1 cellular context compared by ENCODE assay signal in the genomic region with DNA sequence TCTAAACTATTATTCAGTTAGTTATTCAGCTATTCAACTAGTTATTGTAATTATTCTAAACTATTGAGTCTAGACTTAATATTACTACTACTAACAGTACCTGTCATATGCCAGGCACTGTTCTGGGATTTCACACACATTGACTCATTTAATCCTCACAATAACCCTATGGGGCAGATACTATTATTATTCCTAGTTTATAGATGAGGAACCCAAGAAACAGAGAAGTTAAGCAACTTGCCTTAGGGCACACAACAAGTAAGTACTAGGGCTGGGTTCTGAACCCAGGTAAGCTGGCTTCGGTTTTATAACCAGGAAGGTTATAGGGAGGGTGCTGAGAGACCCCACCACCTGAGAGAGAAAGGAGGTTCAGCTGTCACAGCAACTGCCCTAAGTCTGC.
TF ChIP-seq lines count a peak whose summit lies in the region.

No MANE protein-coding gene starts in this region.

TF ChIP-seq in K562, 482 proteins besides CTCF, POLR2A, EP300 and RAD21:
- TF ChIP-seq MCM3 (IDR thresholded peaks at IDR 0.05) (no peak), RFX1 (IDR thresholded peaks at IDR 0.05) (no peak), ARID1B (IDR thresholded peaks at IDR 0.05) (no peak), HNRNPK (IDR thresholded peaks at IDR 0.05; ENCODE audit: low read depth, low read length, poor library complexity, severe bottlenecking) (no peak), ZNF551 (CRISPR knock-in tag; IDR thresholded peaks at IDR 0.05) (no peak), ZNF134 (CRISPR knock-in tag; conservative IDR thresholded peaks at IDR 0.05) (no peak), FOSL1 (tag; conservative IDR thresholded peaks at IDR 0.05) (no peak), FOXA1 (IDR thresholded peaks at IDR 0.05; ENCODE audit: borderline replicate concordance) (no peak), XRCC5 (IDR thresholded peaks at IDR 0.05; ENCODE audit: low read depth, low read length) (no peak), DIDO1 (tag; IDR thresholded peaks at IDR 0.05; ENCODE audit: low read depth) (no peak), ZNF347 (CRISPR knock-in tag; IDR thresholded peaks at IDR 0.05; ENCODE audit: low read depth) (no peak), NFATC3 (IDR thresholded peaks at IDR 0.05) (no peak), FOXO4 (CRISPR knock-in tag; IDR thresholded peaks at IDR 0.05) (no peak), SP2 (IDR thresholded peaks at IDR 0.05; ENCODE audit: extremely low read depth, low read depth, low read length, poor library complexity, severe bottlenecking) (no peak), SLC30A9 (CRISPR knock-in tag; IDR thresholded peaks at IDR 0.05) (no peak), HMGN3 (IDR thresholded peaks at IDR 0.05; ENCODE audit: borderline replicate concordance, extremely low read depth, insufficient read length, low read depth, low read length) (no peak), ARNT (IDR thresholded peaks at IDR 0.05) (no peak)
- TF ChIP-seq, protein P1, sequence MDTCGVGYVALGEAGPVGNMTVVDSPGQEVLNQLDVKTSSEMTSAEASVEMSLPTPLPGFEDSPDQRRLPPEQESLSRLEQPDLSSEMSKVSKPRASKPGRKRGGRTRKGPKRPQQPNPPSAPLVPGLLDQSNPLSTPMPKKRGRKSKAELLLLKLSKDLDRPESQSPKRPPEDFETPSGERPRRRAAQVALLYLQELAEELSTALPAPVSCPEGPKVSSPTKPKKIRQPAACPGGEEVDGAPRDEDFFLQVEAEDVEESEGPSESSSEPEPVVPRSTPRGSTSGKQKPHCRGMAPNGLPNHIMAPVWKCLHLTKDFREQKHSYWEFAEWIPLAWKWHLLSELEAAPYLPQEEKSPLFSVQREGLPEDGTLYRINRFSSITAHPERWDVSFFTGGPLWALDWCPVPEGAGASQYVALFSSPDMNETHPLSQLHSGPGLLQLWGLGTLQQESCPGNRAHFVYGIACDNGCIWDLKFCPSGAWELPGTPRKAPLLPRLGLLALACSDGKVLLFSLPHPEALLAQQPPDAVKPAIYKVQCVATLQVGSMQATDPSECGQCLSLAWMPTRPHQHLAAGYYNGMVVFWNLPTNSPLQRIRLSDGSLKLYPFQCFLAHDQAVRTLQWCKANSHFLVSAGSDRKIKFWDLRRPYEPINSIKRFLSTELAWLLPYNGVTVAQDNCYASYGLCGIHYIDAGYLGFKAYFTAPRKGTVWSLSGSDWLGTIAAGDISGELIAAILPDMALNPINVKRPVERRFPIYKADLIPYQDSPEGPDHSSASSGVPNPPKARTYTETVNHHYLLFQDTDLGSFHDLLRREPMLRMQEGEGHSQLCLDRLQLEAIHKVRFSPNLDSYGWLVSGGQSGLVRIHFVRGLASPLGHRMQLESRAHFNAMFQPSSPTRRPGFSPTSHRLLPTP (IDR thresholded peaks at IDR 0.05; ENCODE audit: borderline replicate concordance, extremely low read depth, insufficient read length) = no peak
- TF ChIP-seq, protein P2, sequence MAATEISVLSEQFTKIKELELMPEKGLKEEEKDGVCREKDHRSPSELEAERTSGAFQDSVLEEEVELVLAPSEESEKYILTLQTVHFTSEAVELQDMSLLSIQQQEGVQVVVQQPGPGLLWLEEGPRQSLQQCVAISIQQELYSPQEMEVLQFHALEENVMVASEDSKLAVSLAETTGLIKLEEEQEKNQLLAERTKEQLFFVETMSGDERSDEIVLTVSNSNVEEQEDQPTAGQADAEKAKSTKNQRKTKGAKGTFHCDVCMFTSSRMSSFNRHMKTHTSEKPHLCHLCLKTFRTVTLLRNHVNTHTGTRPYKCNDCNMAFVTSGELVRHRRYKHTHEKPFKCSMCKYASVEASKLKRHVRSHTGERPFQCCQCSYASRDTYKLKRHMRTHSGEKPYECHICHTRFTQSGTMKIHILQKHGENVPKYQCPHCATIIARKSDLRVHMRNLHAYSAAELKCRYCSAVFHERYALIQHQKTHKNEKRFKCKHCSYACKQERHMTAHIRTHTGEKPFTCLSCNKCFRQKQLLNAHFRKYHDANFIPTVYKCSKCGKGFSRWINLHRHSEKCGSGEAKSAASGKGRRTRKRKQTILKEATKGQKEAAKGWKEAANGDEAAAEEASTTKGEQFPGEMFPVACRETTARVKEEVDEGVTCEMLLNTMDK (IDR thresholded peaks at IDR 0.05; ENCODE audit: borderline replicate concordance, insufficient read depth, low read depth, low read length, poor library complexity, severe bottlenecking) = no peak
TF ChIP-seq in K562: peak in this region for 0.
